ENCODE assay signal across 26 cellular contexts in the genomic region with DNA sequence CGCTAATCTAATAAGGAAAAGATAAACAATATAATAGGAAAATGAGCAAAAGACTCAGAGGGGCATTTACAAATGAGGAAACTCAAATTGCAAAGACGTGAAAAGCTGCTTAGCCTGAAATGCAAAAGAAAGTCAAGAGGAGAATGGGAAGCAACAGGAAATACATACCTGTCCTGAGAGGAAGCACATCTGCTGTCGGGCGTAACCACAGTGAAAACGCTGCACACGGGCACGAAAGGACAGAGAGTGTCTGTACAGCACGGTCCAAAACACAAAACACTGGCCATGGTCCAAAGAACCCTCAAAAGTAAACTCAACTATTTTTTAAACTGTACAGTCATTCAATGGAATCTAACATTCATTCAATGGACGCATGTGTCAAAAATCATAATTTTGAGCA.
DNase-seq lines count a peak whose midpoint lies in the region; ATAC-seq and TF ChIP-seq lines count a peak whose summit lies in the region.
"Had no signal": no experiment of that assay in that cellular context is flagged by ENCODE, and none has a peak within 500 bp of the region (broad histone marks: within the 10 kb centered on the region; RNA-seq: fewer than 3 reads in every experiment).

No MANE protein-coding gene starts in this region.

- H3K79me2 ChIP-seq in neural progenitor cell (ENCODE audit: low read depth): no peaks in the 10 kb centered on the region

- H3K4me2 ChIP-seq in neural progenitor cell (no peak overlapping the region), mesenchymal stem cell (ENCODE audit: low read length, poor library complexity, severe bottlenecking) (no peak overlapping the region)

- H2AFZ ChIP-seq in neural progenitor cell (replicated peaks) (no peak overlapping the region), mesenchymal stem cell (ENCODE audit: low read depth, low read length) (no peak overlapping the region)

- H3K9me3 ChIP-seq in cardiac muscle cell (ENCODE audit: low read depth) (no peaks in the 10 kb centered on the region), neural progenitor cell (ENCODE audit: low read depth) (no peaks in the 10 kb centered on the region), mesenchymal stem cell (ENCODE audit: control insufficient read depth, low read length) (no peaks in the 10 kb centered on the region)
- H3K9me3 ChIP-seq: SJCRH30, thoracic aorta had no signal

- H3K4me1 Mint-ChIP-seq in neural progenitor cell: peaks cover 7% of the 10 kb centered on the region

- DNase-seq in cardiac muscle cell (ENCODE audit: low read depth in 1 of 2, low spot score in 1 of 2) (no peak), Right ventricle myocardium inferior (ENCODE audit: missing footprints) (no peak), Kasumi-1 (lab: John Stamatoyannopoulos, UW) (peak; percentile 37 to 39), epithelial cell of esophagus (ENCODE audit: low read depth) (peak; percentile 47), neural progenitor cell (ENCODE audit: low spot score) (no peak), mesenchymal stem cell (no peak)
- DNase-seq: activated CD4-positive, alpha-beta memory T cell treated with anti-CD3 and anti-CD28 coated beads for 36 hours; activated effector memory CD4-positive, alpha-beta T cell treated with Interleukin-2 at 50 U/mL for 16 hours; activated naive CD8-positive, alpha-beta T cell treated with anti-CD3 and anti-CD28 coated beads, Interleukin-2, amount 50 U/mL, for 24 hours; DMS53; dorsolateral prefrontal cortex; HFFc6; IMR-90; left ventricle myocardium superior; midbrain; naive thymus-derived CD4-positive, alpha-beta T cell; NCI-H1105; NCI-H1930; NCI-H526 treated with DMSO at 0.1 percent for 48 hours; occipital lobe; SJCRH30; stimulated activated naive CD8-positive, alpha-beta T cell treated with anti-CD3 and anti-CD28 coated beads, Interleukin-15, Interleukin-2, amounts not matched to agents 100 U/mL and 50 U/mL, for 24 hours had no signal

- H3K23ac ChIP-seq in mesenchymal stem cell (ENCODE audit: low read length in 2 of 2): no peak overlapping the region

- no peak overlapping the region for H3K4me3 Mint-ChIP-seq in neural progenitor cell
- H3K4me3 Mint-ChIP-seq: activated CD4-positive, alpha-beta memory T cell treated with anti-CD3 and anti-CD28 coated beads for 36 hours; activated naive CD8-positive, alpha-beta T cell treated with anti-CD3 and anti-CD28 coated beads, Interleukin-2, amount 50 U/mL, for 24 hours; HFFc6 had no signal

- H3K27ac ChIP-seq in cardiac muscle cell (peak overlapping the region; percentile 9), neural progenitor cell (no peak overlapping the region), mesenchymal stem cell (ENCODE audit: low read length, poor library complexity, severe bottlenecking) (no peak overlapping the region)
- H3K27ac ChIP-seq: dorsolateral prefrontal cortex, SJCRH30, thoracic aorta had no signal

- H2BK120ac ChIP-seq in mesenchymal stem cell (ENCODE audit: low read depth, low read length): no peak overlapping the region

- WGBS in mesenchymal stem cell: 96% methylated on average over 8 of the region's 9 CpGs

- H4K8ac ChIP-seq in mesenchymal stem cell (ENCODE audit: low read length): no peak overlapping the region

- no peak overlapping the region for H3K14ac ChIP-seq in mesenchymal stem cell (ENCODE audit: low read length in 2 of 2)

- H3K79me1 ChIP-seq in mesenchymal stem cell (replicated peaks; ENCODE audit: low read length, poor library complexity, severe bottlenecking): no peaks in the 10 kb centered on the region

- peak overlapping the region in 1 of 2 experiments; percentile 49 for H2BK12ac ChIP-seq in mesenchymal stem cell (ENCODE audit: low read length in 2 of 2)

- no peak overlapping the region for H2BK5ac ChIP-seq in mesenchymal stem cell (ENCODE audit: low read depth, low read length, poor library complexity, severe bottlenecking)

- no peak overlapping the region for H4K91ac ChIP-seq in mesenchymal stem cell (ENCODE audit: low read length)

- peaks cover 3% of the 10 kb centered on the region for H3K36me3 Mint-ChIP-seq in neural progenitor cell
- H3K36me3 Mint-ChIP-seq: activated CD4-positive, alpha-beta memory T cell treated with anti-CD3 and anti-CD28 coated beads for 36 hours had no signal

- H3K4me1 ChIP-seq in cardiac muscle cell (ENCODE audit: low read depth) (peaks cover 30% of the 10 kb centered on the region), neural progenitor cell (no peaks in the 10 kb centered on the region), mesenchymal stem cell (ENCODE audit: control insufficient read depth, insufficient read depth, low read depth, low read length) (peaks cover 20% of the 10 kb centered on the region)

- H2AK5ac ChIP-seq in mesenchymal stem cell (ENCODE audit: low read length, severe bottlenecking): no peak overlapping the region

- peaks cover 2% of the 10 kb centered on the region for H3K9me3 Mint-ChIP-seq in neural progenitor cell
- H3K9me3 Mint-ChIP-seq: activated CD4-positive, alpha-beta memory T cell treated with anti-CD3 and anti-CD28 coated beads for 36 hours; activated naive CD8-positive, alpha-beta T cell treated with anti-CD3 and anti-CD28 coated beads, Interleukin-2, amount 50 U/mL, for 24 hours; HFFc6; naive thymus-derived CD4-positive, alpha-beta T cell had no signal

- no peaks in the 10 kb centered on the region for H3F3A ChIP-seq in neural progenitor cell (ENCODE audit: low read depth)

- H3K18ac ChIP-seq in mesenchymal stem cell (ENCODE audit: low read depth in 1 of 2, low read length in 2 of 2): no peak overlapping the region

- H3K4ac ChIP-seq in mesenchymal stem cell (ENCODE audit: low read depth in 1 of 2, low read length in 2 of 2): no peak overlapping the region

- no peak overlapping the region for H3K27ac Mint-ChIP-seq in neural progenitor cell
- H3K27ac Mint-ChIP-seq: activated CD4-positive, alpha-beta memory T cell treated with anti-CD3 and anti-CD28 coated beads for 36 hours; activated naive CD8-positive, alpha-beta T cell treated with anti-CD3 and anti-CD28 coated beads, Interleukin-2, amount 50 U/mL, for 24 hours; HFFc6 had no signal

- TF ChIP-seq CTCF in cardiac muscle cell (IDR thresholded peaks at IDR 0.05; ENCODE audit: low read depth, low read length) (no peak), epithelial cell of esophagus (IDR thresholded peaks at IDR 0.05; ENCODE audit: insufficient read depth, low read depth, low read length, missing control alignments) (no peak), neural progenitor cell (IDR thresholded peaks at IDR 0.05) (no peak)

- H3K27me3 ChIP-seq in cardiac muscle cell: no peaks in the 10 kb centered on the region
- H3K27me3 ChIP-seq in neural progenitor cell: no peaks in the 10 kb centered on the region
- no peaks in the 10 kb centered on the region for H3K27me3 ChIP-seq in mesenchymal stem cell (ENCODE audit: control insufficient read depth in 1 of 2, insufficient read depth in 1 of 2, low read length in 2 of 2)
- H3K27me3 ChIP-seq: dorsolateral prefrontal cortex, SJCRH30 had no signal

- H3K9ac ChIP-seq in neural progenitor cell (no peak overlapping the region), mesenchymal stem cell (ENCODE audit: low read length) (no peak overlapping the region)

- no peak overlapping the region for H2BK15ac ChIP-seq in mesenchymal stem cell (ENCODE audit: low read depth, poor library complexity, severe bottlenecking)

- ATAC-seq in Right ventricle myocardium inferior: no peak
- ATAC-seq in HG03095 (IDR thresholded peaks at IDR 0.05; ENCODE audit: unreplicated experiment): no peak
- ATAC-seq in GM21529 (IDR thresholded peaks at IDR 0.05; ENCODE audit: unreplicated experiment): no peak
- ATAC-seq: activated CD4-positive, CD25-positive, alpha-beta regulatory T cell treated with anti-CD3 and anti-CD28 coated beads, Interleukin-2, amount 50 U/mL, for 24 hours; activated naive CD8-positive, alpha-beta T cell treated with anti-CD3 and anti-CD28 coated beads, Interleukin-2, amount 50 U/mL, for 24 hours; left ventricle myocardium superior; naive thymus-derived CD4-positive, alpha-beta T cell; stimulated activated naive CD8-positive, alpha-beta T cell treated with anti-CD3 and anti-CD28 coated beads, Interleukin-15, Interleukin-2, amounts not matched to agents 100 U/mL and 50 U/mL, for 24 hours had no signal

- peaks cover 2% of the 10 kb centered on the region for H3K27me3 Mint-ChIP-seq in neural progenitor cell (ENCODE audit: insufficient read depth, low read depth)
- H3K27me3 Mint-ChIP-seq: activated naive CD8-positive, alpha-beta T cell treated with anti-CD3 and anti-CD28 coated beads, Interleukin-2, amount 50 U/mL, for 24 hours had no signal

- H3K36me3 ChIP-seq in cardiac muscle cell (no peaks in the 10 kb centered on the region), neural progenitor cell (no peaks in the 10 kb centered on the region), mesenchymal stem cell (ENCODE audit: control insufficient read depth in 1 of 2, insufficient read depth in 2 of 2, low read depth in 1 of 2, low read length in 2 of 2) (no peaks in the 10 kb centered on the region)
- H3K36me3 ChIP-seq: SJCRH30, thoracic aorta had no signal

- no peaks in the 10 kb centered on the region for H4K20me1 ChIP-seq in neural progenitor cell (ENCODE audit: low read depth)

- H3K4me3 ChIP-seq in cardiac muscle cell (no peak overlapping the region), epithelial cell of esophagus (ENCODE audit: low read length) (no peak overlapping the region), neural progenitor cell (no peak overlapping the region), mesenchymal stem cell (ENCODE audit: insufficient read depth in 1 of 2, low read depth in 1 of 2, low read length in 2 of 2) (no peak overlapping the region)
- H3K4me3 ChIP-seq: dorsolateral prefrontal cortex, SJCRH30, thoracic aorta had no signal

- intact Hi-C loops in Right ventricle myocardium inferior (cut with DNase I): no loop called here

Comparison
In these comparisons a context has a peak if more than half of its experiments do, and no peak if none do; other contexts are left out.
1. DNase-seq: peak in Kasumi-1 (2 of 2) and epithelial cell of esophagus (single experiment); none in cardiac muscle cell (0 of 2), Right ventricle myocardium inferior (single experiment), neural progenitor cell (single experiment) and mesenchymal stem cell (single experiment).